ENCODE assay signal across 9 cellular contexts in the genomic region with DNA sequence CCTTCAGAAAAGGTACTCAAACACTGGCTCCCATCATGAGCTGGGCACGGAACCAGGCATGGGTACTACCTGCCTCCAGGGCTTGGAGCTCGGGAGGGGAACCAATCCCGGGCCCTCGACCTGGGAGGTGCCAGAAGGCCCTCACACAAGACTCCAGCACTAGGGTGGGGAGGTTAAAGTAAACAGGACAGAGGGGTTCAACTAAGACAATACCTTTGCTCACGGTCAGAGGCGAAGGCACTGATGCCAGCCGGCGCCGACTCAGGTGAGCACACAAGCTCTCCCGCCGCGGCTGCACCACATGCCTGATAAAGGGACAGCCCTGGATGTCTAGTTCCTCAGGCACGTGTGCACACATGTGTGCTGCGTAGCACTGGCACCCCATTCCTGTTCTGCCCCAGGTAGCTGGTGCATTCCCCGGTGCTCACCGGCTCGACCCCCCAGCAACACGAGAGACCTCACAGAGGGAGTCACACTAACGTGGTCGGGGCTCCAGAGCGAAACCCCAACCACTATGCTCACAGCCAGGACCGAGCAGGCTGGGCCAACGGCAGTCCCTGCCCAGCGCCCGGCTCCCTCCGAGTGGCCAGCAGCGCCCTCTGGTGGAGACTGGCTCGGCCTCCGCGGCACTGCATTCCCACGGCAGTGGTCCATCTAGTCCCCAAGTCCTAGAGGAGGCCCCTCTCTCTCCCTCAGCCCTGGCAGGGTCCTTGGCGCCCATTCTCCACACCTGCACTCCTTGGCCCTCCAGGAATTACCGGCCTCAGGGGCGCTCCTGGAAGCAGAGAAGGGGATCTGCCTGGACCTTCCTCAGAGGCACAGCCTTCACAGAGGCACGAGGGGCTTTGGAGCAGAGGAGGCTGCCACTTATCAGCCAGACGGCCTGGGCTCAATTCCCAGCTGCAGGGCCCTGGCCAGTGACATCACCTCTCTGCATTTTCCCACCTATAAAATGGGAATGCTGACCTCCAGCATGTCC. TPM values are rescaled to one million over a fixed set of nuclear protein-coding genes. Genes with fewer than 3 reads are reported as not detected.
A peak's percentile ranks its signal among the peaks of the same experiment; 100 is the strongest.
DNase-seq lines count a peak whose midpoint lies in the region; ATAC-seq and TF ChIP-seq lines count a peak whose summit lies in the region.
"Had no signal": no experiment of that assay in that cellular context is flagged by ENCODE, and none has a peak within 500 bp of the region (broad histone marks: within the 10 kb centered on the region; RNA-seq: fewer than 3 reads in every experiment).

No MANE protein-coding gene starts in this region.

- H4K20me1 ChIP-seq in DOHH2 (ENCODE audit: control insufficient read depth, insufficient read depth, low read depth, low read length) = peaks cover 28% of the 10 kb centered on the region

- WGBS in adrenal gland, 4 donors = 27 to 44% (median 34%) methylated on average over 15 to 36 of the region's 36 CpGs

- TF ChIP-seq CTCF in DOHH2 (IDR thresholded peaks at IDR 0.05; ENCODE audit: low read depth, low read length, poor library complexity, severe bottlenecking) = peak; percentile 89
- peak; percentile 97 for TF ChIP-seq CTCF in LNCaP clone FGC (IDR thresholded peaks at IDR 0.05; ENCODE audit: control insufficient read depth, extremely low read depth, insufficient read depth)
- peak; percentile 81 to 95 (median 92) for TF ChIP-seq CTCF in adrenal gland (IDR thresholded peaks at IDR 0.05)
- TF ChIP-seq CTCF in vagina (IDR thresholded peaks at IDR 0.05) = peak; percentile 86 to 92 (median 90)

- H3K4me3 Mint-ChIP-seq in T-helper 17 cell = peak overlapping the region; percentile 19
- H3K4me3 Mint-ChIP-seq: dendritic cell treated with granulocyte-macrophage colony-stimulating factor and Interleukin-4, amounts not matched to agents 40 ng/mL and 50 ng/mL, for 4 days had no signal

- H3K9me2 ChIP-seq in DOHH2 (replicated peaks; ENCODE audit: control insufficient read depth, low read length) = no peaks in the 10 kb centered on the region

- no peak overlapping the region for H3K27ac ChIP-seq in DOHH2 (ENCODE audit: low read depth, low read length)
- no peak overlapping the region for H3K27ac ChIP-seq in adrenal gland
- no peak overlapping the region for H3K27ac ChIP-seq in vagina

- peaks cover 67% of the 10 kb centered on the region for H3K79me2 ChIP-seq in DOHH2 (ENCODE audit: control insufficient read depth, low read length)

- H3K36me3 ChIP-seq in DOHH2 (ENCODE audit: control insufficient read depth, low read length) (no peaks in the 10 kb centered on the region), adrenal gland (replicated peaks in 1 of 2) (no peaks in the 10 kb centered on the region), vagina (no peaks in the 10 kb centered on the region)

- H3K4me1 Mint-ChIP-seq in T-helper 17 cell = peaks cover 50% of the 10 kb centered on the region

- peaks cover 6% of the 10 kb centered on the region; the same call in 1 of the 2 replicates for H3F3A ChIP-seq in DOHH2 (ENCODE audit: control insufficient read depth, insufficient read depth)

- H3K9me3 ChIP-seq in DOHH2 (ENCODE audit: control insufficient read depth, insufficient read depth, low read length) (no peaks in the 10 kb centered on the region), T-helper 17 cell (ENCODE audit: control insufficient read depth, low read length, poor library complexity, severe bottlenecking) (no peaks in the 10 kb centered on the region), adrenal gland (replicated peaks in 1 of 3) (no peaks in the 10 kb centered on the region), vagina (no peaks in the 10 kb centered on the region)

- H3K27me3 ChIP-seq in DOHH2 (ENCODE audit: control insufficient read depth, low read length) (no peaks in the 10 kb centered on the region), adrenal gland (no peaks in the 10 kb centered on the region), vagina (no peaks in the 10 kb centered on the region)

- no peak overlapping the region for H3K4me2 ChIP-seq in DOHH2 (ENCODE audit: low read length)

- ATAC-seq in T-helper 17 cell (peak; percentile 80), left cardiac atrium (peak; percentile 86 to 93), HG03342 (IDR thresholded peaks at IDR 0.05; ENCODE audit: unreplicated experiment) (no peak)

- no peaks in the 10 kb centered on the region for H3K36me3 Mint-ChIP-seq in T-helper 17 cell (ENCODE audit: low read depth)

- intact Hi-C loops in adrenal gland (cut with DNase I) = loop anchor here (2.0 to 5.0 kb wide), 2 partner anchors 313 kb away; no protein-coding TSS in a partner anchor
- intact Hi-C loops in left cardiac atrium (cut with DNase I) = loop anchor here in 1 of 2 donors (2.0 to 10.0 kb wide), 3 partner anchors 61 to 313 kb away; no protein-coding TSS in a partner anchor
- intact Hi-C loops in vagina (cut with DNase I) = loop anchor here (5.0 to 10.0 kb wide), 3 partner anchors 58 to 313 kb away; partner anchors contain the start of gene TOLLIP

- no peak for TF ChIP-seq POLR2A in adrenal gland (IDR thresholded peaks at IDR 0.05)
- TF ChIP-seq POLR2A in vagina (IDR thresholded peaks at IDR 0.05) = no peak

- H3K4me1 ChIP-seq in DOHH2 (ENCODE audit: control insufficient read depth, low read length) (0 out of 2 replicates have a peak, but pooled peaks cover 3% of the 10 kb centered on the region), adrenal gland (replicated peaks in 1 of 2) (peaks cover 0 to 14% of the 10 kb centered on the region in 2 donors), vagina (peaks cover 72% of the 10 kb centered on the region)

- H3K27me3 Mint-ChIP-seq in T-helper 17 cell = no peaks in the 10 kb centered on the region
- H3K27me3 Mint-ChIP-seq: dendritic cell treated with granulocyte-macrophage colony-stimulating factor and Interleukin-4, amounts not matched to agents 40 ng/mL and 50 ng/mL, for 4 days had no signal

- H3K4me3 ChIP-seq in DOHH2 (ENCODE audit: low read length) (no peak overlapping the region), LNCaP clone FGC (ENCODE audit: low read depth, low read length) (no peak overlapping the region), adrenal gland (no peak overlapping the region), vagina (peak overlapping the region in 1 of 2 donors; percentile 25)

- no peak for DNase-seq in LNCaP clone FGC (ENCODE audit: low read depth)
- DNase-seq in T-helper 17 cell = peak; percentile 55 to 80 (median 66)
- DNase-seq in adrenal gland = peak; percentile 73 to 88 (median 81)
- peak; percentile 86 for DNase-seq in left cardiac atrium
- peak; percentile 9 for DNase-seq in renal cortical epithelial cell (ENCODE audit: low read depth)
- no peak for DNase-seq in vagina (ENCODE audit: extremely low spot score in 2 of 2)

- peak overlapping the region; percentile 72 for H3K27ac Mint-ChIP-seq in T-helper 17 cell
- H3K27ac Mint-ChIP-seq: dendritic cell treated with granulocyte-macrophage colony-stimulating factor and Interleukin-4, amounts not matched to agents 40 ng/mL and 50 ng/mL, for 4 days had no signal

RNA-seq across cellular contexts. Expression of gene MOB2, which starts 28.8 kb away (rescaled TPM):
- total RNA-seq in T-helper 17 cell (10 to 100 TPM; 65.0 to 65.7 TPM), adrenal gland (10 to 100 TPM; 11.2 to 43.3 (median 32.3) TPM), left cardiac atrium (10 to 100 TPM; 36.6 to 44.0 TPM), renal cortical epithelial cell (20.8 and 36.5 TPM in 2 replicates), vagina (34.1 TPM)
- 10 to 100 TPM; 25.6 to 31.9 (median 29.4) TPM for polyA plus RNA-seq in adrenal gland

RNA-seq across cellular contexts. Expression of gene DUSP8, which starts 56.7 kb away (rescaled TPM):
- total RNA-seq in T-helper 17 cell = 10 to 100 TPM; 79.5 to 90.1 TPM
- total RNA-seq in adrenal gland = 1 to 10 TPM in 6 of 8 donors, under 1 TPM in 2; 0.26 to 6.3 (median 1.6) TPM
- 1 to 10 TPM; 2.4 to 5.2 (median 3.4) TPM for polyA plus RNA-seq in adrenal gland
- total RNA-seq in left cardiac atrium = 10 to 100 TPM in 1 of 2 donors, 1 to 10 TPM in 1; 9.0 to 21.7 TPM
- total RNA-seq in renal cortical epithelial cell = 1.9 and 9.0 TPM in 2 replicates
- 2.9 TPM for total RNA-seq in vagina

Comparison
In these comparisons a context has a peak if more than half of its experiments do, and no peak if none do; other contexts are left out.
1. DNase-seq: peak in T-helper 17 cell (3 of 3), adrenal gland (7 of 7), left cardiac atrium (single experiment) and renal cortical epithelial cell (single experiment); none in LNCaP clone FGC (single experiment) and vagina (0 of 2).
2. Peak in every context shown above with its lines, with median percentiles within 50 percentile points of each other: CTCF ChIP-seq.